ENCODE assay signal across 8 cellular contexts in the genomic region with DNA sequence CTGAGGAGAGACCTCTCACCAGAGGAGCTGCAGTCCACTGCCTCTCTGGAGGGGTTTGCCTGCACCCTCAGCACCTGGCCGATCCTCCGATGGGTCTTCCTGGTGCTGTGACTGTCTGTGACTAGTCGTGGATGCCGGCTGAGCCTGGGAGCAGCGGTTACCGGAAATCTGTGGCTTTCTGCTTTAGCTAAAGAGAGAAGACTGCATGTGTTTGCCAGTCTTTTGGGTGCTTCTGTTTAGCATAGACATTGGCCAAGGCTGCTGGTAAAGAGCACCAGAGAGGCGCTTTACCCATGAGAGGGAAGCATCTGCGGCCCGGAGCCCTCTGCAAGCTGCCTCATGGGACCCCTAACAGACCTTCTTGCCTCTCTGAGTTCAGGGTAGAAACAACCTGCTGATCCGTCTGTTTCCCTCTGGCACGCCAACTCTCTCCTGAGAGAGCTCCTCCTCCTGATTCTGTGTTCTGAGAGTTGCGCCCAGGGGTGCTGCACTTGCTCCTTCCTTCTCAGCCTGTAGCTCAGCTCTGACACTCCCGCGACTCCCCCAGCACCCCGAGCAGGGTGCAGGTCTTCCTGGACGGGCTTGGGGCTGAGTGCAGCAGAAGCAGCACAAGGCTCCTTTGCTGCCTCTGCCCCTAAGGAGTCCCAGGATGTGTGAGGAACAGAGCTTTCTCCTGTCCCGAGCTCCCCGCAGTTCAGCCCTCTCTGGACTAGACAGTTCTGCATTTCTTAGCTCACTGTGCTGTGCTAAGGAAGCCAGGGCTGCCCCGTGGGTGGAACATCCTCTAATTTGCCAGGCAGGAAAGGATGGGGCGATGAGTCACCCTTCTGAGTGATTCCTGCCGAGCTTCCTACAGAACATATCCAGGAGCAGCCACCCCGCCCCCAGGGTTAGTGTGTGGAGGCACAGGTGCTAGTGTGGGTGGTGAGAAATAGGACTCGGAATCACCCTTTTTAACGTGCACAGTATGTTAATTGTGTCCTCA.
DNase-seq lines count a peak whose midpoint lies in the region; ATAC-seq and TF ChIP-seq lines count a peak whose summit lies in the region.

No MANE protein-coding gene starts in this region.

- peak; percentile 23 for DNase-seq in BE2C
- peak; percentile 36 for DNase-seq in LoVo (ENCODE audit: low spot score)
- DNase-seq in activated CD8-positive, alpha-beta T cell treated with anti-CD3 and anti-CD28 coated beads, Interleukin-2, amount 10 ng/mL, durations not matched to agents 7 days and 5 days: peak; percentile 39
- peak; percentile 93 to 98 for DNase-seq in foreskin fibroblast
- DNase-seq in osteoblast (ENCODE audit: insufficient read length, low spot score, missing footprints): peak; percentile 95
- DNase-seq in globus pallidus (ENCODE audit: low spot score): no peak
- no peak for DNase-seq in type B pancreatic cell (ENCODE audit: extremely low spot score, unreplicated experiment)

- H3K27me3 ChIP-seq in BE2C (no peaks in the 10 kb centered on the region), osteoblast (ENCODE audit: insufficient read depth, low read length) (no peaks in the 10 kb centered on the region)

- no peaks in the 10 kb centered on the region for H4K20me1 ChIP-seq in osteoblast (ENCODE audit: insufficient read depth, low read length)

- H3K9me3 Mint-ChIP-seq in activated CD8-positive, alpha-beta T cell treated with anti-CD3 and anti-CD28 coated beads, Interleukin-2, amount 10 ng/mL, durations not matched to agents 7 days and 5 days (ENCODE audit: insufficient read depth): no peaks in the 10 kb centered on the region
- no peaks in the 10 kb centered on the region for H3K9me3 Mint-ChIP-seq in type B pancreatic cell

- H3K36me3 Mint-ChIP-seq in activated CD8-positive, alpha-beta T cell treated with anti-CD3 and anti-CD28 coated beads, Interleukin-2, amount 10 ng/mL, durations not matched to agents 7 days and 5 days (ENCODE audit: low read depth): no peaks in the 10 kb centered on the region
- peaks cover 7% of the 10 kb centered on the region for H3K36me3 Mint-ChIP-seq in type B pancreatic cell

- no peak for TF ChIP-seq CTCF in BE2C (IDR thresholded peaks at IDR 0.05; ENCODE audit: low read depth, low read length)
- TF ChIP-seq CTCF in foreskin fibroblast (IDR thresholded peaks at IDR 0.05; ENCODE audit: low read depth, low read length): no peak
- no peak for TF ChIP-seq CTCF in osteoblast (IDR thresholded peaks at IDR 0.05; ENCODE audit: extremely low read depth, low read depth, low read length)
- TF ChIP-seq CTCF in type B pancreatic cell (conservative IDR thresholded peaks at IDR 0.05): no peak

- H3K4me1 ChIP-seq in BE2C: no peaks in the 10 kb centered on the region
- peaks cover 72% of the 10 kb centered on the region for H3K4me1 ChIP-seq in osteoblast (ENCODE audit: insufficient read depth, low read length)

- H3K4me3 ChIP-seq in BE2C (ENCODE audit: low read depth, low read length): no peak overlapping the region
- no peak overlapping the region for H3K4me3 ChIP-seq in foreskin fibroblast (ENCODE audit: low read depth in 1 of 2, low read length in 2 of 2)
- peak overlapping the region; percentile 64 for H3K4me3 ChIP-seq in osteoblast (ENCODE audit: insufficient read depth, low read length)

- H3K4me2 ChIP-seq in osteoblast (ENCODE audit: insufficient read depth, low read length): peak overlapping the region; percentile 80

- H3K9me3 ChIP-seq in BE2C: no peaks in the 10 kb centered on the region
- no peaks in the 10 kb centered on the region for H3K9me3 ChIP-seq in osteoblast (ENCODE audit: low read depth, low read length)

- POLR2A ChIA-PET in activated CD8-positive, alpha-beta T cell treated with anti-CD3 and anti-CD28 coated beads, Interleukin-2, amount 10 ng/mL, durations not matched to agents 7 days and 5 days (lab: Charles Lee): interaction anchor here (0.7 to 0.9 kb wide), 2 partner anchors 16 to 51 kb away, joined by 3 read pairs; no protein-coding TSS in a partner anchor

- peak overlapping the region; percentile 67 for H3K4me3 Mint-ChIP-seq in activated CD8-positive, alpha-beta T cell treated with anti-CD3 and anti-CD28 coated beads, Interleukin-2, amount 10 ng/mL, durations not matched to agents 7 days and 5 days
- H3K4me3 Mint-ChIP-seq in type B pancreatic cell: no peak overlapping the region

- peaks cover 41% of the 10 kb centered on the region for H3K79me2 ChIP-seq in osteoblast (ENCODE audit: insufficient read depth, low read length)

- H3K27ac Mint-ChIP-seq in activated CD8-positive, alpha-beta T cell treated with anti-CD3 and anti-CD28 coated beads, Interleukin-2, amount 10 ng/mL, durations not matched to agents 7 days and 5 days: peak overlapping the region; percentile 82
- H3K27ac Mint-ChIP-seq in type B pancreatic cell: no peak overlapping the region

- H2AFZ ChIP-seq in osteoblast (ENCODE audit: low read length): peak overlapping the region; percentile 65

- H3K27me3 Mint-ChIP-seq in activated CD8-positive, alpha-beta T cell treated with anti-CD3 and anti-CD28 coated beads, Interleukin-2, amount 10 ng/mL, durations not matched to agents 7 days and 5 days (ENCODE audit: low read depth): peaks cover 7% of the 10 kb centered on the region
- H3K27me3 Mint-ChIP-seq in type B pancreatic cell: peaks cover 11% of the 10 kb centered on the region

- CTCF ChIA-PET in activated CD8-positive, alpha-beta T cell treated with anti-CD3 and anti-CD28 coated beads, Interleukin-2, amount 10 ng/mL, durations not matched to agents 7 days and 5 days (lab: Charles Lee): interaction anchor here (1.2 to 2.3 kb wide), 4 partner anchors 8 to 19 kb away, joined by 3 to 7 read pairs (median 4); no protein-coding TSS in a partner anchor

- H3K27ac ChIP-seq in osteoblast (ENCODE audit: low read depth, low read length): peak overlapping the region; percentile 93

- H3K36me3 ChIP-seq in BE2C (no peaks in the 10 kb centered on the region), osteoblast (ENCODE audit: insufficient read depth, low read length) (no peaks in the 10 kb centered on the region)

- H3K4me1 Mint-ChIP-seq in activated CD8-positive, alpha-beta T cell treated with anti-CD3 and anti-CD28 coated beads, Interleukin-2, amount 10 ng/mL, durations not matched to agents 7 days and 5 days (ENCODE audit: low read depth): peaks cover 45% of the 10 kb centered on the region
- H3K4me1 Mint-ChIP-seq in type B pancreatic cell (ENCODE audit: unreplicated experiment): peaks cover 32% of the 10 kb centered on the region

- peak; percentile 43 for ATAC-seq in GM19467 (IDR thresholded peaks at IDR 0.05; ENCODE audit: unreplicated experiment)
- ATAC-seq in activated CD8-positive, alpha-beta T cell treated with anti-CD3 and anti-CD28 coated beads, Interleukin-2, amount 10 ng/mL, durations not matched to agents 7 days and 5 days: peak; percentile 65

Comparison
In these comparisons a context has a peak if more than half of its experiments do, and no peak if none do; other contexts are left out.
1. DNase-seq: peak in BE2C (single experiment), LoVo (single experiment), activated CD8-positive, alpha-beta T cell treated with anti-CD3 and anti-CD28 coated beads, Interleukin-2, amount 10 ng/mL, durations not matched to agents 7 days and 5 days (single experiment), foreskin fibroblast (2 of 2) and osteoblast (single experiment); none in globus pallidus (single experiment) and type B pancreatic cell (single experiment).